8 cellular contexts compared by ENCODE assay signal in genomic region chr4:125317526-125317880, GRCh38. TPM values are rescaled to one million over a fixed set of nuclear protein-coding genes. Genes with fewer than 3 reads are reported as not detected.
DNase-seq lines count a peak whose midpoint lies in the region; ATAC-seq and TF ChIP-seq lines count a peak whose summit lies in the region.

No MANE protein-coding gene starts in this region.

- WGBS in esophagus, 2 donors, result 6 to 7% methylated on average over 23 of the region's 23 CpGs

- no peaks in the 10 kb centered on the region for H3K9me3 Mint-ChIP-seq in CD8-positive, alpha-beta T cell

- H3K36me3 ChIP-seq in CD8-positive, alpha-beta T cell (ENCODE audit: insufficient read depth, low read length), result no peaks in the 10 kb centered on the region
- H3K36me3 ChIP-seq in esophagus (ENCODE audit: control insufficient read depth in 2 of 2, insufficient read depth in 2 of 2, low read length in 1 of 2), result no peaks in the 10 kb centered on the region
- H3K36me3 ChIP-seq in muscle layer of duodenum (ENCODE audit: control insufficient read depth in 1 of 2, insufficient read depth in 2 of 2, low read length in 2 of 2), result no peaks in the 10 kb centered on the region

- peaks cover 30% of the 10 kb centered on the region for H3K27me3 ChIP-seq in CD8-positive, alpha-beta T cell (ENCODE audit: insufficient read depth, low read length)
- H3K27me3 ChIP-seq in esophagus (ENCODE audit: control insufficient read depth in 1 of 2, insufficient read depth in 2 of 2, low read length in 2 of 2) (peaks cover 0 to 3% of the 10 kb centered on the region in 2 donors), muscle layer of duodenum (ENCODE audit: low read depth, low read length) (peaks cover 7% of the 10 kb centered on the region)

- TF ChIP-seq CTCF in CD8-positive, alpha-beta T cell (IDR thresholded peaks at IDR 0.05), result no peak

- ATAC-seq in CD8-positive, alpha-beta T cell, result no peak
- no peak for ATAC-seq in GM21825 (IDR thresholded peaks at IDR 0.05; ENCODE audit: unreplicated experiment)

- H3K36me3 Mint-ChIP-seq in CD8-positive, alpha-beta T cell, result no peaks in the 10 kb centered on the region

- H3K27ac Mint-ChIP-seq in CD8-positive, alpha-beta T cell, result no peak overlapping the region

- peak overlapping the region; percentile 37 for H3K4me3 Mint-ChIP-seq in CD8-positive, alpha-beta T cell

- intact Hi-C loops in CD8-positive, alpha-beta T cell (cut with DNase I, micrococcal nuclease), result no loop called here

- peaks cover 27% of the 10 kb centered on the region for H3K4me1 ChIP-seq in CD8-positive, alpha-beta T cell (ENCODE audit: insufficient read depth, low read length)
- peaks cover 14 to 17% of the 10 kb centered on the region in 2 donors for H3K4me1 ChIP-seq in esophagus (ENCODE audit: control insufficient read depth in 2 of 2, insufficient read depth in 2 of 2, low read length in 1 of 2)
- H3K4me1 ChIP-seq in muscle layer of duodenum (ENCODE audit: control insufficient read depth in 1 of 2, insufficient read depth in 2 of 2, low read length in 2 of 2), result peaks cover 3 to 35% of the 10 kb centered on the region in 2 donors

- H3K9me3 ChIP-seq in CD8-positive, alpha-beta T cell (ENCODE audit: low read length), result no peaks in the 10 kb centered on the region
- peaks cover 3% of the 10 kb centered on the region in 2 donors for H3K9me3 ChIP-seq in esophagus (ENCODE audit: control insufficient read depth in 2 of 2, insufficient read depth in 1 of 2, low read depth in 1 of 2, low read length in 1 of 2)
- no peaks in the 10 kb centered on the region for H3K9me3 ChIP-seq in muscle layer of duodenum (ENCODE audit: control insufficient read depth in 1 of 2, low read length in 2 of 2)

- H3K4me3 ChIP-seq in CD8-positive, alpha-beta T cell (ENCODE audit: low read depth, low read length), result no peak overlapping the region
- H3K4me3 ChIP-seq in esophagus (ENCODE audit: low read depth in 1 of 2, low read length in 2 of 2) (peak overlapping the region; percentile 73 to 87), muscle layer of duodenum (ENCODE audit: low read depth in 1 of 2, low read length in 2 of 2) (peak overlapping the region; percentile 67 to 95)

- POLR2A ChIA-PET in CD8-positive, alpha-beta T cell (lab: Charles Lee), result no interaction called here

- CTCF ChIA-PET in CD8-positive, alpha-beta T cell (lab: Charles Lee), result no interaction called here

- H3K27me3 Mint-ChIP-seq in CD8-positive, alpha-beta T cell (ENCODE audit: low read depth), result peaks cover 56% of the 10 kb centered on the region

- no peak for DNase-seq in CD8-positive, alpha-beta T cell
- DNase-seq in NCI-H510A (lab: John Stamatoyannopoulos, UW), result peak; percentile 53
- DNase-seq in pons (ENCODE audit: low spot score), result no peak
- DNase-seq in UCSD-AML1 (lab: John Stamatoyannopoulos, UW; ENCODE audit: unreplicated experiment), result no peak
- DNase-seq in HPDE6-E6E7 (ENCODE audit: extremely low spot score), result no peak

- H3K4me1 Mint-ChIP-seq in CD8-positive, alpha-beta T cell (ENCODE audit: low read depth), result peaks cover 37% of the 10 kb centered on the region

- no peak overlapping the region for H3K27ac ChIP-seq in CD8-positive, alpha-beta T cell (ENCODE audit: low read depth, low read length)
- H3K27ac ChIP-seq in esophagus (ENCODE audit: low read depth in 2 of 2, low read length in 1 of 2) (no peak overlapping the region), muscle layer of duodenum (ENCODE audit: low read length) (no peak overlapping the region)

RNA-seq across cellular contexts. Expression of gene FAT4, which starts 2.7 kb away (rescaled TPM):
- total RNA-seq in CD8-positive, alpha-beta T cell, result not detected
- under 1 TPM; 0.35 to 0.48 TPM for polyA plus RNA-seq in esophagus
